In genomic region chr2:105926960-105927678, GRCh38 we compare ENCODE assay signal across 10 cellular contexts.
DNase-seq lines count a peak whose midpoint lies in the region; ATAC-seq and TF ChIP-seq lines count a peak whose summit lies in the region.
"Had no signal": no experiment of that assay in that cellular context is flagged by ENCODE, and none has a peak within 500 bp of the region (broad histone marks: within the 10 kb centered on the region; RNA-seq: fewer than 3 reads in every experiment).

No MANE protein-coding gene starts in this region.

- peaks cover 0 to 9% of the 10 kb centered on the region in 2 donors for H3K4me1 ChIP-seq in thyroid gland

- ATAC-seq in left cardiac atrium (peak; percentile 41 to 42), Right ventricle myocardium superior (ENCODE audit: poor library complexity) (no peak), GM18517 (IDR thresholded peaks at IDR 0.05; ENCODE audit: unreplicated experiment) (no peak), HG03460 (IDR thresholded peaks at IDR 0.05; ENCODE audit: unreplicated experiment) (no peak), GM21381 (IDR thresholded peaks at IDR 0.05; ENCODE audit: unreplicated experiment) (no peak)

- intact Hi-C loops in left cardiac atrium (cut with DNase I) (no loop called here), Right ventricle myocardium superior (cut with DNase I) (no loop called here), posterior cingulate gyrus (cut with DNase I) (no loop called here), thyroid gland (cut with DNase I) (no loop called here)

- H3K27ac ChIP-seq in thyroid gland, result no peak overlapping the region

- peak; percentile 34 for DNase-seq in left cardiac atrium
- DNase-seq in Right ventricle myocardium superior, result no peak
- peak; percentile 20 to 22 for DNase-seq in activated T-helper 1 cell treated with anti-CD3 and anti-CD28 coated beads, Interleukin-2, amount 50 U/mL, for 16 hours (ENCODE audit: low read depth in 1 of 2, low spot score in 1 of 2)
- peak in 8 of 10 donors; percentile 18 to 91 (median 46) for DNase-seq in posterior cingulate gyrus
- peak; percentile 36 to 45 for DNase-seq in thyroid gland
- DNase-seq: foreskin fibroblast, NCI-H1694 had no signal

- 76 to 92% methylated on average over 3 of the region's 3 CpGs for WGBS in thyroid gland, 2 donors

- no peaks in the 10 kb centered on the region for H3K36me3 ChIP-seq in thyroid gland

- TF ChIP-seq POLR2A in thyroid gland (IDR thresholded peaks at IDR 0.05), result no peak

- H3K27me3 ChIP-seq in thyroid gland, result no peaks in the 10 kb centered on the region

- no peak for TF ChIP-seq CTCF in thyroid gland (IDR thresholded peaks at IDR 0.05)

- H3K4me3 ChIP-seq in thyroid gland (replicated peaks in 1 of 3), result no peak overlapping the region

- H3K9me3 ChIP-seq in thyroid gland, result no peaks in the 10 kb centered on the region

Comparison
In these comparisons a context has a peak if more than half of its experiments do, and no peak if none do; other contexts are left out.
1. ATAC-seq: peak in left cardiac atrium (2 of 2); none in Right ventricle myocardium superior (single experiment), GM18517 (single experiment), HG03460 (single experiment) and GM21381 (single experiment).